ENCODE assay signal across 8 cellular contexts in genomic region chr7:5426226-5426475, GRCh38. TPM values are rescaled to one million over a fixed set of nuclear protein-coding genes. Genes with fewer than 3 reads are reported as not detected.
DNase-seq lines count a peak whose midpoint lies in the region; ATAC-seq and TF ChIP-seq lines count a peak whose summit lies in the region.

No MANE protein-coding gene starts in this region.

- H3K4me1 ChIP-seq in ES-I3 (ENCODE audit: insufficient read depth, low read length) (no peaks in the 10 kb centered on the region; the same call in 1 of the 2 replicates), parathyroid adenoma (peaks cover 17% of the 10 kb centered on the region)

- DNase-seq in NCI-H446 treated with DMSO at 0.1 percent for 48 hours (lab: John Stamatoyannopoulos, UW): peak; percentile 42
- no peak for DNase-seq in epithelial cell of proximal tubule (ENCODE audit: low read depth)
- DNase-seq in activated naive CD4-positive, alpha-beta T cell (lab: John Stamatoyannopoulos, UW): no peak
- DNase-seq in Ammon's horn (ENCODE audit: low spot score): no peak

- no peaks in the 10 kb centered on the region for H3K27me3 ChIP-seq in parathyroid adenoma (ENCODE audit: control insufficient read depth, insufficient read depth, low read length)

- H2AFZ ChIP-seq in parathyroid adenoma: peak overlapping the region; percentile 35

- TF ChIP-seq CTCF in epithelial cell of proximal tubule (conservative IDR thresholded peaks at IDR 0.05; ENCODE audit: low read depth, low read length): no peak
- TF ChIP-seq CTCF in parathyroid adenoma (IDR thresholded peaks at IDR 0.05): no peak

- peaks cover 37% of the 10 kb centered on the region for H3K79me2 ChIP-seq in parathyroid adenoma

- no peak for ATAC-seq in GM18502 (IDR thresholded peaks at IDR 0.05; ENCODE audit: poor library complexity, unreplicated experiment)
- ATAC-seq in GM19035 (IDR thresholded peaks at IDR 0.05; ENCODE audit: unreplicated experiment): no peak

- H3K9ac ChIP-seq in ES-I3 (ENCODE audit: low read depth, low read length): peak overlapping the region; percentile 84
- peak overlapping the region; percentile 92 for H3K9ac ChIP-seq in parathyroid adenoma

- peak overlapping the region; percentile 94 for H3K4me3 ChIP-seq in epithelial cell of proximal tubule (ENCODE audit: low read depth, low read length)
- H3K4me3 ChIP-seq in parathyroid adenoma (ENCODE audit: low read depth, low read length): peak overlapping the region; percentile 97

- peak overlapping the region; percentile 99 for H3K27ac ChIP-seq in parathyroid adenoma

- no peaks in the 10 kb centered on the region for H3K9me3 ChIP-seq in ES-I3 (ENCODE audit: control insufficient read depth, insufficient read depth, low read length)
- no peaks in the 10 kb centered on the region for H3K9me3 ChIP-seq in parathyroid adenoma (ENCODE audit: control insufficient read depth, low read length)

- H3K4me2 ChIP-seq in parathyroid adenoma (ENCODE audit: low read length): peak overlapping the region; percentile 92

- H3K36me3 ChIP-seq in ES-I3 (ENCODE audit: insufficient read depth, low read length) (no peaks in the 10 kb centered on the region), parathyroid adenoma (ENCODE audit: control insufficient read depth, insufficient read depth, low read length) (no peaks in the 10 kb centered on the region)

RNA-seq across cellular contexts. Expression of gene TNRC18, which starts 2.5 kb away (rescaled TPM):
- 17.4 and 34.3 TPM in 2 replicates for total RNA-seq in epithelial cell of proximal tubule
